1 cellular context compared by ENCODE assay signal in the genomic region with DNA sequence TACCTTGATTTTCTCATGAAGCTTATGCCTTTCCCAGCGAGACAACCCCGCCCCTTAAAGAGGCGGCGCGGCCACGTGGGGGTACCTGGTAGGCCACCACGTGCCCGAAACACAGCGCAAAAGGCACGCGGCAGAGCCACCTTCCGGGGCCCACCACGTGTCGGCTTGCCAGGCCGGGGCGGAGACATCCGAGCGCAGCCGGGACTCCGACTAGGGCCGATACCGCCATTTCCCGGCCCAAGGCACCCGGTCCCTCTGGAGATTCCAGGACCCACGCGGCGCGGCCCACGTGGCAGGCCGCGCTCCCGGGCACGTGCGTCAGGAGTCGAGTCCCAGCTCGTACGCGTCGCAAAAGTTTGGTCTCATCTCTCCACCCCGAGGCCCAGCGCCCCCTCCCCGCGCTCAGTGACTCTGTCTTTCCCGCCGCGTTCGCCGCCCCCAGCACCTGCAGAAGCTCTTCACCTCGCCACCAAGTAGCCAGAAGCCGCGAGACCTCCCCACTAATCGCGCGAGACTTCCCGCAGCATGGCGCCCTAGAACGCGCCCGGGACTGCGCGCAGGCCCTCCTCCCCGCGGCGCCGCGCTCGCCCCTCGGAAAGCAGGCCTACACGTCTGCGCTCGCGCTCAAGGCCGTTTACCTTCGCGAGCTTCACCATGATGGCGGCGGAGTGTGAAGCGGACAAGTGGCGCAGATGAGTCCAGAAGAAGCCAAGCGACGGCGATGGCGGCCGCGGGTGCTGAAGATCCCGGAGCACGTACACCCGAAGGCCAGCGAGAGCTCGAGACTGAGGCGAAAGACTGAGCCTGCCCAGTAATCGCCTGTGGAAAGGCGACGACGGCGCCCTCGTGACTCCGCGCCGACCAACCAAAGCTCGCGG.
TF ChIP-seq lines count a peak whose summit lies in the region.

A gene with protein sequence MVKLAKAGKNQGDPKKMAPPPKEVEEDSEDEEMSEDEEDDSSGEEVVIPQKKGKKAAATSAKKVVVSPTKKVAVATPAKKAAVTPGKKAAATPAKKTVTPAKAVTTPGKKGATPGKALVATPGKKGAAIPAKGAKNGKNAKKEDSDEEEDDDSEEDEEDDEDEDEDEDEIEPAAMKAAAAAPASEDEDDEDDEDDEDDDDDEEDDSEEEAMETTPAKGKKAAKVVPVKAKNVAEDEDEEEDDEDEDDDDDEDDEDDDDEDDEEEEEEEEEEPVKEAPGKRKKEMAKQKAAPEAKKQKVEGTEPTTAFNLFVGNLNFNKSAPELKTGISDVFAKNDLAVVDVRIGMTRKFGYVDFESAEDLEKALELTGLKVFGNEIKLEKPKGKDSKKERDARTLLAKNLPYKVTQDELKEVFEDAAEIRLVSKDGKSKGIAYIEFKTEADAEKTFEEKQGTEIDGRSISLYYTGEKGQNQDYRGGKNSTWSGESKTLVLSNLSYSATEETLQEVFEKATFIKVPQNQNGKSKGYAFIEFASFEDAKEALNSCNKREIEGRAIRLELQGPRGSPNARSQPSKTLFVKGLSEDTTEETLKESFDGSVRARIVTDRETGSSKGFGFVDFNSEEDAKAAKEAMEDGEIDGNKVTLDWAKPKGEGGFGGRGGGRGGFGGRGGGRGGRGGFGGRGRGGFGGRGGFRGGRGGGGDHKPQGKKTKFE (minus strand): TSS at position 787 of the 878 bp plus-strand sequence. CDS start 131 bp downstream, at position 656.

TF ChIP-seq in HCT116, 20 proteins besides CTCF, POLR2A, EP300 and RAD21 (continued from another document):
- TF ChIP-seq, protein P1, sequence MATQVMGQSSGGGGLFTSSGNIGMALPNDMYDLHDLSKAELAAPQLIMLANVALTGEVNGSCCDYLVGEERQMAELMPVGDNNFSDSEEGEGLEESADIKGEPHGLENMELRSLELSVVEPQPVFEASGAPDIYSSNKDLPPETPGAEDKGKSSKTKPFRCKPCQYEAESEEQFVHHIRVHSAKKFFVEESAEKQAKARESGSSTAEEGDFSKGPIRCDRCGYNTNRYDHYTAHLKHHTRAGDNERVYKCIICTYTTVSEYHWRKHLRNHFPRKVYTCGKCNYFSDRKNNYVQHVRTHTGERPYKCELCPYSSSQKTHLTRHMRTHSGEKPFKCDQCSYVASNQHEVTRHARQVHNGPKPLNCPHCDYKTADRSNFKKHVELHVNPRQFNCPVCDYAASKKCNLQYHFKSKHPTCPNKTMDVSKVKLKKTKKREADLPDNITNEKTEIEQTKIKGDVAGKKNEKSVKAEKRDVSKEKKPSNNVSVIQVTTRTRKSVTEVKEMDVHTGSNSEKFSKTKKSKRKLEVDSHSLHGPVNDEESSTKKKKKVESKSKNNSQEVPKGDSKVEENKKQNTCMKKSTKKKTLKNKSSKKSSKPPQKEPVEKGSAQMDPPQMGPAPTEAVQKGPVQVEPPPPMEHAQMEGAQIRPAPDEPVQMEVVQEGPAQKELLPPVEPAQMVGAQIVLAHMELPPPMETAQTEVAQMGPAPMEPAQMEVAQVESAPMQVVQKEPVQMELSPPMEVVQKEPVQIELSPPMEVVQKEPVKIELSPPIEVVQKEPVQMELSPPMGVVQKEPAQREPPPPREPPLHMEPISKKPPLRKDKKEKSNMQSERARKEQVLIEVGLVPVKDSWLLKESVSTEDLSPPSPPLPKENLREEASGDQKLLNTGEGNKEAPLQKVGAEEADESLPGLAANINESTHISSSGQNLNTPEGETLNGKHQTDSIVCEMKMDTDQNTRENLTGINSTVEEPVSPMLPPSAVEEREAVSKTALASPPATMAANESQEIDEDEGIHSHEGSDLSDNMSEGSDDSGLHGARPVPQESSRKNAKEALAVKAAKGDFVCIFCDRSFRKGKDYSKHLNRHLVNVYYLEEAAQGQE (IDR thresholded peaks at IDR 0.05; ENCODE audit: low read depth) = no peak
- TF ChIP-seq SRF (IDR thresholded peaks at IDR 0.05; ENCODE audit: low read depth) = no peak
- TF ChIP-seq ELF1 (IDR thresholded peaks at IDR 0.05; ENCODE audit: borderline replicate concordance, low read depth) = no peak
- TF ChIP-seq POLR2AphosphoS5 (IDR thresholded peaks at IDR 0.05; ENCODE audit: low read depth, low read length) = peak; percentile 99
- peak; percentile 89 for TF ChIP-seq ZBTB33 (IDR thresholded peaks at IDR 0.05; ENCODE audit: extremely low read depth, insufficient replicate concordance, low read length)
- no peak for TF ChIP-seq EZH2 (IDR thresholded peaks at IDR 0.05)
- peak; percentile 84 for TF ChIP-seq ZFX (IDR thresholded peaks at IDR 0.05)
- TF ChIP-seq SP1 (IDR thresholded peaks at IDR 0.05; ENCODE audit: low read depth) = peak; percentile 92; the same call in 1 of the 2 replicates
- TF ChIP-seq EZH2phosphoT487 (IDR thresholded peaks at IDR 0.05; ENCODE audit: borderline replicate concordance) = no peak
- TF ChIP-seq, protein P2, sequence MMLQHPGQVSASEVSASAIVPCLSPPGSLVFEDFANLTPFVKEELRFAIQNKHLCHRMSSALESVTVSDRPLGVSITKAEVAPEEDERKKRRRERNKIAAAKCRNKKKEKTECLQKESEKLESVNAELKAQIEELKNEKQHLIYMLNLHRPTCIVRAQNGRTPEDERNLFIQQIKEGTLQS (IDR thresholded peaks at IDR 0.05) = no peak
- TF ChIP-seq CEBPB (IDR thresholded peaks at IDR 0.05; ENCODE audit: low read depth) = no peak
- no peak for TF ChIP-seq FOSL1 (IDR thresholded peaks at IDR 0.05; ENCODE audit: low read depth)
- TF ChIP-seq ZNF274 (IDR thresholded peaks at IDR 0.05; ENCODE audit: low read depth, low read length) = no peak
- TF ChIP-seq SIN3A (IDR thresholded peaks at IDR 0.05; ENCODE audit: low read depth) = peak; percentile 99
- TF ChIP-seq TCF7L2 (IDR thresholded peaks at IDR 0.05; ENCODE audit: borderline replicate concordance, extremely low read depth, insufficient read depth, insufficient read length) = no peak
- TF ChIP-seq EGR1 (IDR thresholded peaks at IDR 0.05; ENCODE audit: low read depth) = no peak
- peak; percentile 99 for TF ChIP-seq MAX (IDR thresholded peaks at IDR 0.05)
